In genomic region chr2:236888766-236889035, GRCh38 we compare ENCODE assay signal across 23 cellular contexts.
DNase-seq lines count a peak whose midpoint lies in the region; ATAC-seq, FAIRE-seq and TF ChIP-seq lines count a peak whose summit lies in the region.
"Had no signal": no experiment of that assay in that cellular context is flagged by ENCODE, and none has a peak within 500 bp of the region (broad histone marks: within the 10 kb centered on the region; RNA-seq: fewer than 3 reads in every experiment).

No MANE protein-coding gene starts in this region.

- H3K9me3 ChIP-seq in left ventricle myocardium inferior (replicated peaks): no peaks in the 10 kb centered on the region
- H3K9me3 ChIP-seq: breast epithelium, neutrophil had no signal

- H4K5ac ChIP-seq in mesendoderm (ENCODE audit: low read length): no peak overlapping the region

- no peak overlapping the region for H3K23ac ChIP-seq in mesendoderm (ENCODE audit: low read length)

- DNase-seq in left ventricle myocardium inferior (no peak), left cardiac atrium (no peak), mesendoderm (no peak), GM12892 (ENCODE audit: insufficient read length) (no peak), D721Med (ENCODE audit: insufficient read length, low spot score) (no peak)
- DNase-seq in activated CD4-positive, alpha-beta T cell treated with anti-CD3 and anti-CD28 coated beads, Interleukin-2, amount 50 U/mL, for 48 hours: no peak
- DNase-seq: activated CD4-positive, alpha-beta T cell treated with anti-CD3 and anti-CD28 coated beads, Interleukin-2, amount 10 ng/mL, durations not matched to agents 24 days and 14 days; activated CD8-positive, alpha-beta memory T cell treated with anti-CD3 and anti-CD28 coated beads, Interleukin-2, amount 50 U/mL, for 48 hours; activated effector memory CD4-positive, alpha-beta T cell treated with Interleukin-2 at 50 U/mL for 16 hours; activated naive CD8-positive, alpha-beta T cell treated with anti-CD3 and anti-CD28 coated beads, Interleukin-2, amount 50 U/mL, for 24 hours; head of caudate nucleus; left lung; NCI-H146; NCI-H510A treated with DMSO at 0.1 percent for 48 hours; retina; T-helper 17 cell had no signal

- no peak overlapping the region for H2BK120ac ChIP-seq in mesendoderm (ENCODE audit: low read depth, low read length)

- H3K4me1 ChIP-seq in left ventricle myocardium inferior (peaks cover 20% of the 10 kb centered on the region), mesendoderm (ENCODE audit: control insufficient read depth, low read depth, low read length) (peaks cover 12% of the 10 kb centered on the region)

- H3K79me1 ChIP-seq in mesendoderm (ENCODE audit: low read length): no peaks in the 10 kb centered on the region

- TF ChIP-seq CTCF in left ventricle myocardium inferior (IDR thresholded peaks at IDR 0.05; ENCODE audit: borderline replicate concordance) (no peak), D721Med (IDR thresholded peaks at IDR 0.05; ENCODE audit: insufficient read depth, missing control alignments) (no peak)

- peak overlapping the region; percentile 1 for H3K56ac ChIP-seq in mesendoderm (ENCODE audit: low read length)

- no peak overlapping the region for H4K8ac ChIP-seq in mesendoderm (ENCODE audit: low read depth, low read length)

- H3K27ac ChIP-seq in left ventricle myocardium inferior (replicated peaks): peak overlapping the region; percentile 69
- H3K27ac ChIP-seq in mesendoderm (ENCODE audit: low read depth, low read length): no peak overlapping the region
- peak overlapping the region in 13 of 21 experiments; percentile 10 to 93 (median 77) for H3K27ac ChIP-seq in skin epidermis
- H3K27ac ChIP-seq: KMS-11, neutrophil had no signal

- H3K4me2 ChIP-seq in mesendoderm (ENCODE audit: low read length): no peak overlapping the region
- H3K4me2 ChIP-seq: KMS-11 had no signal

- no peak for TF ChIP-seq POLR2A in GM12892 (IDR thresholded peaks at IDR 0.05; ENCODE audit: low read depth, low read length)

- no peaks in the 10 kb centered on the region for H3K79me2 ChIP-seq in mesendoderm (ENCODE audit: control insufficient read depth, insufficient read depth, low read length)

- no peak overlapping the region for H2AK5ac ChIP-seq in mesendoderm (ENCODE audit: low read length)

- H3K36me3 ChIP-seq in left ventricle myocardium inferior (no peaks in the 10 kb centered on the region), mesendoderm (ENCODE audit: control insufficient read depth, insufficient read depth, low read length) (no peaks in the 10 kb centered on the region)
- H3K36me3 ChIP-seq: breast epithelium, left lung, neutrophil had no signal

- no peak overlapping the region for H3K4ac ChIP-seq in mesendoderm (ENCODE audit: low read depth, low read length)

- H3K18ac ChIP-seq in mesendoderm (ENCODE audit: low read length): no peak overlapping the region

- WGBS in mesendoderm (ENCODE audit: extremely low coverage, insufficient coverage, low lambda C conversion rate): no CpG with 5 or more reads among the region's 9 CpGs

- no peak overlapping the region for H2BK15ac ChIP-seq in mesendoderm (replicated peaks; ENCODE audit: low read depth)

- ATAC-seq in left cardiac atrium (no peak), HG02763 (IDR thresholded peaks at IDR 0.05; ENCODE audit: unreplicated experiment) (no peak)
- ATAC-seq: activated naive CD8-positive, alpha-beta T cell treated with anti-CD3 and anti-CD28 coated beads, Interleukin-2, amount 50 U/mL, for 24 hours; GM12878; left lung; T-helper 17 cell had no signal

- intact Hi-C loops in left ventricle myocardium inferior (cut with micrococcal nuclease): no loop called here
- intact Hi-C loops in left cardiac atrium (cut with DNase I): no loop called here

- no peak for FAIRE-seq in GM12892 (lab: Jason Lieb, UNC)
- no peak for FAIRE-seq in D721Med (lab: Jason Lieb, UNC)
- FAIRE-seq: GM12878, RCC 7860 had no signal

- H3K4me3 ChIP-seq in left ventricle myocardium inferior (no peak overlapping the region), mesendoderm (ENCODE audit: low read length) (no peak overlapping the region), skin epidermis (no peak overlapping the region)
- H3K4me3 ChIP-seq: breast epithelium, GM12878, left lung had no signal

- H2BK5ac ChIP-seq in mesendoderm (ENCODE audit: low read length): no peak overlapping the region

- H3K27me3 ChIP-seq in left ventricle myocardium inferior (ENCODE audit: low read depth) (no peaks in the 10 kb centered on the region), mesendoderm (ENCODE audit: insufficient read depth, low read length, poor library complexity) (no peaks in the 10 kb centered on the region)
- H3K27me3 ChIP-seq: breast epithelium, neutrophil had no signal

- H3K9ac ChIP-seq in mesendoderm (ENCODE audit: low read length): no peak overlapping the region
- H3K9ac ChIP-seq: KMS-11 had no signal
